Comparison of ENCODE assay signal across 8 cellular contexts in the genomic region with DNA sequence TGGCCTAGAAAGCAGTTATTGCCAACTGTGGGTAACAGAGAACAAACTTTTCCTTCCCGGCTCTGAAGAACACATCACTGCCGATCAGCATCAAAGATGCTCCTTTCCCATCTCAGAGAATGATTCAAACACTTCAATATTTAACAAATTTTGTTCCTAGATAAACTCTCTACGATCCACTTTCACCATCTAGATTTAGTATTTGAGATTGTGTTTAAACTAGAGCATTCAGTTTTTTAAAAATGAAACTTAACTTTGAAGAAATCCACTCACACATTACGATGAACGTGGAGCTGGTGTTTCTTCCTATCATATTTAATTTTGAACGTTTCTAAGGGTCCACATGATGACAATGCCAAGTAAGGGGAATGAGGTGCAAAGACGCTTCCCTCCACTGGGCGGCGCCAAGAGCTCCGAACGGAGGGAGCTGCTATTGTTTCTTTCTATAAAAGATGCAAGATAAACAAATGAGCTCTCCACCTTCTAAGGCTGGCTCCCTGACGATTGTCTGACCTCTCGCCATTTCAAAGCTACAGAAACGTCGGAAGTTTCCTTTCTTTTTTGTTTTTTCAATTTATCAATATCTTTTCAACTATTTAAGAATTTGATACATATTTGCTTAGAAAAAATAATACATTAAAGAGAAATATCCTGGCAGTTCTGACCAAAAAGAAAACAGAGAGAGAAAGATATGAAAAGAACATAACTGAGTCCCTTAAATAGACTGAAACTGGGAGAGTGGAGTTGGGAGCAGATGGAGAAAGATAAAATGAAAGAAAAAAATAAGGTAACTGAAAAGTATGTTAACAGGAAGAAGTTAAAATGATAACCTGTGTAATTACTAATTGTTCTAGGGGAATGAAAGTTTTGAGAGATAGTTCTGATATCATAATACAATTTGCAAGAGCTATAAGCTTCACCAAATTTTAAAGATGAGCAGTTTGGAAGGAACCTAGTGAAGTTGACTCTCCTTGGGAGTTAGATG. TPM values are rescaled to one million over a fixed set of nuclear protein-coding genes. Genes with fewer than 3 reads are reported as not detected.
A peak's percentile ranks its signal among the peaks of the same experiment; 100 is the strongest.
DNase-seq lines count a peak whose midpoint lies in the region; ATAC-seq and TF ChIP-seq lines count a peak whose summit lies in the region.

No MANE protein-coding gene starts in this region.

- H3K4me3 Mint-ChIP-seq in activated B cell treated with CpG ODN at 0.5 μM for 24 hours = no peak overlapping the region

- H3K4me3 ChIP-seq in AG04450 (ENCODE audit: low read depth, low read length) = no peak overlapping the region
- no peak overlapping the region for H3K4me3 ChIP-seq in GM12864 (ENCODE audit: low read depth, low read length)
- H3K4me3 ChIP-seq in fibroblast of lung (replicated peaks in 1 of 4; ENCODE audit: control extremely low read depth in 1 of 4, insufficient read depth in 1 of 4, low read depth in 3 of 4, low read length in 4 of 4) = no peak overlapping the region

- H3K79me2 ChIP-seq in fibroblast of lung (ENCODE audit: control insufficient read depth, insufficient read depth, low read length) = no peaks in the 10 kb centered on the region

- intact Hi-C loops in activated B cell treated with CpG ODN at 0.5 μM for 24 hours (cut with micrococcal nuclease) = loop anchor here (1.0 to 5.0 kb wide), 5 partner anchors 113 to 557 kb away; no protein-coding TSS in a partner anchor

- no peaks in the 10 kb centered on the region for H4K20me1 ChIP-seq in fibroblast of lung (ENCODE audit: control insufficient read depth, extremely low read depth, insufficient read depth, low read length)

- no peak overlapping the region for H3K9ac ChIP-seq in fibroblast of lung (ENCODE audit: insufficient read depth, low read length)

- POLR2A ChIA-PET in AG04450 (lab: Yijun Ruan, JAX) (interaction anchor here (0.6 kb wide), 1 partner anchor 1497 kb away, joined by 3 read pairs; no protein-coding TSS in a partner anchor), activated B cell treated with CpG ODN at 0.5 μM for 24 hours (lab: Charles Lee) (no interaction called here)

- peaks cover 79% of the 10 kb centered on the region for H3K27me3 Mint-ChIP-seq in activated B cell treated with CpG ODN at 0.5 μM for 24 hours

- TF ChIP-seq CTCF in AG04450 (IDR thresholded peaks at IDR 0.05; ENCODE audit: low read depth, low read length) (peak; percentile 93), GM12864 (IDR thresholded peaks at IDR 0.05; ENCODE audit: low read depth, low read length, missing control alignments) (peak; percentile 92), activated B cell treated with CpG ODN at 0.5 μM for 24 hours (IDR thresholded peaks at IDR 0.05) (no peak), fibroblast of lung (conservative IDR thresholded peaks at IDR 0.05 in 1 of 2, IDR thresholded peaks at IDR 0.05 in 1 of 2; ENCODE audit: low read depth in 1 of 2, low read length in 2 of 2) (peak; percentile 95 to 98)

- peaks cover 2% of the 10 kb centered on the region for H3K4me1 ChIP-seq in fibroblast of lung (ENCODE audit: control insufficient read depth, extremely low read depth, insufficient read depth, low read length)

- H3K36me3 ChIP-seq in fibroblast of lung (ENCODE audit: control insufficient read depth, insufficient read depth, low read length) = no peaks in the 10 kb centered on the region

- no peak overlapping the region for H3K4me2 ChIP-seq in fibroblast of lung (ENCODE audit: extremely low read depth, insufficient read depth, low read length)

- H3K9me3 Mint-ChIP-seq in activated B cell treated with CpG ODN at 0.5 μM for 24 hours = peaks cover 13% of the 10 kb centered on the region

- H3K27me3 ChIP-seq in AG04450 (ENCODE audit: control insufficient read depth, insufficient read depth, low read length) = peaks cover 82% of the 10 kb centered on the region
- H3K27me3 ChIP-seq in fibroblast of lung (ENCODE audit: control insufficient read depth, insufficient read depth, low read length) = peaks cover 78% of the 10 kb centered on the region

- no peak overlapping the region for H3K27ac Mint-ChIP-seq in activated B cell treated with CpG ODN at 0.5 μM for 24 hours

- peaks cover 3% of the 10 kb centered on the region for H3K36me3 Mint-ChIP-seq in activated B cell treated with CpG ODN at 0.5 μM for 24 hours (ENCODE audit: low read depth)

- ATAC-seq in HG03175 (IDR thresholded peaks at IDR 0.05; ENCODE audit: unreplicated experiment) (peak; percentile 64), activated B cell treated with CpG ODN at 0.5 μM for 24 hours (ENCODE audit: low read depth) (peak; percentile 40), HG03135 (IDR thresholded peaks at IDR 0.05; ENCODE audit: unreplicated experiment) (no peak)

- no peak overlapping the region for H2AFZ ChIP-seq in fibroblast of lung (ENCODE audit: low read length)

- DNase-seq in AG04450 (ENCODE audit: low read depth, low spot score) (peak; percentile 7), GM12864 (ENCODE audit: low read depth) (peak; percentile 7), NCI-H2227 (lab: John Stamatoyannopoulos, UW; ENCODE audit: unreplicated experiment) (peak; percentile 68), activated B cell treated with CpG ODN at 0.5 μM for 24 hours (no peak), fibroblast of lung (ENCODE audit: low read depth in 2 of 2) (peak; percentile 25 to 60), putamen (ENCODE audit: low spot score) (peak; percentile 35)

- H3K9me3 ChIP-seq in AG04450 (ENCODE audit: control insufficient read depth, insufficient read depth, low read length) (peaks cover 25% of the 10 kb centered on the region), fibroblast of lung (ENCODE audit: control insufficient read depth, insufficient read depth, low read depth, low read length) (no peaks in the 10 kb centered on the region)

- CTCF ChIA-PET in AG04450 (lab: Charles Lee) (interaction anchor here (0.6 to 3.5 kb wide), 54 partner anchors 10 to 676 kb away, joined by 3 to 56 read pairs (median 4); a partner anchor contains a TSS), activated B cell treated with CpG ODN at 0.5 μM for 24 hours (lab: Charles Lee) (interaction anchor here (0.9 to 1.9 kb wide), 5 partner anchors 9 to 444 kb away, joined by 3 to 13 read pairs (median 3); no protein-coding TSS in a partner anchor)

- H3K4me1 Mint-ChIP-seq in activated B cell treated with CpG ODN at 0.5 μM for 24 hours = peaks cover 36% of the 10 kb centered on the region

- H3K27ac ChIP-seq in AG04450 (ENCODE audit: low read depth, low read length) (no peak overlapping the region), fibroblast of lung (ENCODE audit: insufficient read depth, low read length) (no peak overlapping the region)

RNA-seq across cellular contexts. Expression of a gene that starts 4.4 kb away (rescaled TPM):
- polyA plus RNA-seq in AG04450 (2011; rRNA removed) (not detected in 2 replicates), fibroblast of lung (not detected in 2 replicates)
- not detected in 2 replicates for polyA minus RNA-seq in AG04450 (2011; rRNA and poly(A)+ RNA removed)
- total RNA-seq in activated B cell treated with CpG ODN at 0.5 μM for 24 hours (not detected in 2 replicates), fibroblast of lung (not detected in 2 replicates)
- polyA plus RNA-seq in fibroblast of lung (2012) = not detected in 2 replicates
- not detected in 2 replicates for polyA minus RNA-seq in fibroblast of lung (ENCODE audit: low replicate concordance)
